ENCODE assay signal across 1 cellular context in genomic region chr9:98074119-98074990, GRCh38.
TF ChIP-seq lines count a peak whose summit lies in the region.

No MANE protein-coding gene starts in this region.

TF ChIP-seq in HepG2, 621 proteins besides CTCF, POLR2A, EP300 and RAD21 (continued from another document):
- TF ChIP-seq GRHL1 (CRISPR knock-in tag; conservative IDR thresholded peaks at IDR 0.05) (no peak), ATM (IDR thresholded peaks at IDR 0.05; ENCODE audit: borderline replicate concordance) (no peak), HNRNPK (IDR thresholded peaks at IDR 0.05; ENCODE audit: low read depth, low read length, poor library complexity, severe bottlenecking) (no peak), NCOA2 (CRISPR knock-in tag; IDR thresholded peaks at IDR 0.05) (no peak), ZGPAT (CRISPR knock-in tag; IDR thresholded peaks at IDR 0.05) (0 out of 2 replicates have a peak, but pooled peaks have one; percentile 23), NR2C2 (CRISPR knock-in tag; IDR thresholded peaks at IDR 0.05; ENCODE audit: borderline replicate concordance) (no peak), HMGA1 (CRISPR knock-in tag; conservative IDR thresholded peaks at IDR 0.05) (no peak), E2F5 (CRISPR knock-in tag; conservative IDR thresholded peaks at IDR 0.05) (no peak), CCDC6 (CRISPR knock-in tag; IDR thresholded peaks at IDR 0.05) (no peak), POLR2AphosphoS5 (IDR thresholded peaks at IDR 0.05; ENCODE audit: low read depth, low read length) (no peak), ZNF777 (CRISPR knock-in tag; IDR thresholded peaks at IDR 0.05) (no peak), AHDC1 (CRISPR knock-in tag; IDR thresholded peaks at IDR 0.05; ENCODE audit: borderline replicate concordance) (no peak), NFIB (CRISPR knock-in tag; IDR thresholded peaks at IDR 0.05; ENCODE audit: borderline replicate concordance) (no peak), KDM4B (CRISPR knock-in tag; IDR thresholded peaks at IDR 0.05) (0 out of 2 replicates have a peak, but pooled peaks have one; percentile 20), MAZ (IDR thresholded peaks at IDR 0.05; ENCODE audit: borderline replicate concordance, low read depth, low read length) (0 out of 2 replicates have a peak, but pooled peaks have one; percentile 26), MAZ (CRISPR knock-in tag; IDR thresholded peaks at IDR 0.05; ENCODE audit: low read depth) (no peak), JUND (CRISPR knock-in tag; IDR thresholded peaks at IDR 0.05) (no peak), ZBTB7B (CRISPR knock-in tag; IDR thresholded peaks at IDR 0.05) (no peak), YY1 (IDR thresholded peaks at IDR 0.05; ENCODE audit: insufficient read depth, insufficient replicate concordance, low read depth, low read length) (no peak), ZSCAN21 (CRISPR knock-in tag; IDR thresholded peaks at IDR 0.05; ENCODE audit: borderline replicate concordance) (no peak), ZNF737 (CRISPR knock-in tag; IDR thresholded peaks at IDR 0.05; ENCODE audit: borderline replicate concordance) (0 out of 2 replicates have a peak, but pooled peaks have one; percentile 41), ZNF501 (CRISPR knock-in tag; IDR thresholded peaks at IDR 0.05) (peak; percentile 56; the same call in 1 of the 2 replicates), FOSL2 (CRISPR knock-in tag; IDR thresholded peaks at IDR 0.05) (peak; percentile 13; the same call in 1 of the 2 replicates), STAG1 (CRISPR knock-in tag; IDR thresholded peaks at IDR 0.05) (peak; percentile 86), HNF1B (CRISPR knock-in tag; IDR thresholded peaks at IDR 0.05) (no peak), ZNF850 (CRISPR knock-in tag; conservative IDR thresholded peaks at IDR 0.05) (no peak), ZNF598 (CRISPR knock-in tag; IDR thresholded peaks at IDR 0.05; ENCODE audit: borderline replicate concordance) (no peak), SNAPC2 (CRISPR knock-in tag; IDR thresholded peaks at IDR 0.05) (no peak), PITX1 (CRISPR knock-in tag; IDR thresholded peaks at IDR 0.05) (no peak), MTA3 (CRISPR knock-in tag; IDR thresholded peaks at IDR 0.05) (no peak), KDM3A (CRISPR knock-in tag; IDR thresholded peaks at IDR 0.05; ENCODE audit: low read depth) (0 out of 2 replicates have a peak, but pooled peaks have one; percentile 33), SMC3 (IDR thresholded peaks at IDR 0.05; ENCODE audit: low read length) (peak; percentile 76), HMGXB4 (CRISPR knock-in tag; IDR thresholded peaks at IDR 0.05; ENCODE audit: borderline replicate concordance in 1 of 2, low read depth in 1 of 2) (no peak)
- TF ChIP-seq, protein P1, sequence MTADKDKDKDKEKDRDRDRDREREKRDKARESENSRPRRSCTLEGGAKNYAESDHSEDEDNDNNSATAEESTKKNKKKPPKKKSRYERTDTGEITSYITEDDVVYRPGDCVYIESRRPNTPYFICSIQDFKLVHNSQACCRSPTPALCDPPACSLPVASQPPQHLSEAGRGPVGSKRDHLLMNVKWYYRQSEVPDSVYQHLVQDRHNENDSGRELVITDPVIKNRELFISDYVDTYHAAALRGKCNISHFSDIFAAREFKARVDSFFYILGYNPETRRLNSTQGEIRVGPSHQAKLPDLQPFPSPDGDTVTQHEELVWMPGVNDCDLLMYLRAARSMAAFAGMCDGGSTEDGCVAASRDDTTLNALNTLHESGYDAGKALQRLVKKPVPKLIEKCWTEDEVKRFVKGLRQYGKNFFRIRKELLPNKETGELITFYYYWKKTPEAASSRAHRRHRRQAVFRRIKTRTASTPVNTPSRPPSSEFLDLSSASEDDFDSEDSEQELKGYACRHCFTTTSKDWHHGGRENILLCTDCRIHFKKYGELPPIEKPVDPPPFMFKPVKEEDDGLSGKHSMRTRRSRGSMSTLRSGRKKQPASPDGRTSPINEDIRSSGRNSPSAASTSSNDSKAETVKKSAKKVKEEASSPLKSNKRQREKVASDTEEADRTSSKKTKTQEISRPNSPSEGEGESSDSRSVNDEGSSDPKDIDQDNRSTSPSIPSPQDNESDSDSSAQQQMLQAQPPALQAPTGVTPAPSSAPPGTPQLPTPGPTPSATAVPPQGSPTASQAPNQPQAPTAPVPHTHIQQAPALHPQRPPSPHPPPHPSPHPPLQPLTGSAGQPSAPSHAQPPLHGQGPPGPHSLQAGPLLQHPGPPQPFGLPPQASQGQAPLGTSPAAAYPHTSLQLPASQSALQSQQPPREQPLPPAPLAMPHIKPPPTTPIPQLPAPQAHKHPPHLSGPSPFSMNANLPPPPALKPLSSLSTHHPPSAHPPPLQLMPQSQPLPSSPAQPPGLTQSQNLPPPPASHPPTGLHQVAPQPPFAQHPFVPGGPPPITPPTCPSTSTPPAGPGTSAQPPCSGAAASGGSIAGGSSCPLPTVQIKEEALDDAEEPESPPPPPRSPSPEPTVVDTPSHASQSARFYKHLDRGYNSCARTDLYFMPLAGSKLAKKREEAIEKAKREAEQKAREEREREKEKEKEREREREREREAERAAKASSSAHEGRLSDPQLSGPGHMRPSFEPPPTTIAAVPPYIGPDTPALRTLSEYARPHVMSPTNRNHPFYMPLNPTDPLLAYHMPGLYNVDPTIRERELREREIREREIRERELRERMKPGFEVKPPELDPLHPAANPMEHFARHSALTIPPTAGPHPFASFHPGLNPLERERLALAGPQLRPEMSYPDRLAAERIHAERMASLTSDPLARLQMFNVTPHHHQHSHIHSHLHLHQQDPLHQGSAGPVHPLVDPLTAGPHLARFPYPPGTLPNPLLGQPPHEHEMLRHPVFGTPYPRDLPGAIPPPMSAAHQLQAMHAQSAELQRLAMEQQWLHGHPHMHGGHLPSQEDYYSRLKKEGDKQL (CRISPR knock-in tag; IDR thresholded peaks at IDR 0.05; ENCODE audit: low read depth) = no peak
